8 cellular contexts compared by ENCODE assay signal in genomic region chr20:38893485-38894090, GRCh38. TPM values are rescaled to one million over a fixed set of nuclear protein-coding genes. Genes with fewer than 3 reads are reported as not detected.
DNase-seq lines count a peak whose midpoint lies in the region; ATAC-seq, FAIRE-seq and TF ChIP-seq lines count a peak whose summit lies in the region.

No MANE protein-coding gene starts in this region.

- H3K9ac ChIP-seq in mammary epithelial cell (ENCODE audit: insufficient read depth, low read length) (no peak overlapping the region), kidney (ENCODE audit: low read length in 2 of 2) (no peak overlapping the region)

- TF ChIP-seq CTCF in GM06990 (IDR thresholded peaks at IDR 0.05; ENCODE audit: insufficient read depth, low read length, poor library complexity, severe bottlenecking) (peak; percentile 98), mammary epithelial cell (conservative IDR thresholded peaks at IDR 0.05 in 1 of 2, IDR thresholded peaks at IDR 0.05 in 1 of 2; ENCODE audit: extremely low read depth in 1 of 2, insufficient read depth in 1 of 2, low read depth in 1 of 2, low read length in 2 of 2) (peak; percentile 87 to 94), kidney (IDR thresholded peaks at IDR 0.05; ENCODE audit: borderline replicate concordance, extremely low read depth, insufficient read depth) (peak; percentile 92)

- H3K4me1 ChIP-seq in mammary epithelial cell (ENCODE audit: insufficient read depth, low read length) (peaks cover 4% of the 10 kb centered on the region), kidney (ENCODE audit: control insufficient read depth in 1 of 2, insufficient read depth in 1 of 2, low read depth in 1 of 2, low read length in 2 of 2) (peaks cover 0 to 2% of the 10 kb centered on the region in 2 donors)

- in situ Hi-C loops in mammary epithelial cell (cut with MboI; ENCODE audit: low sequenced_read_pairs in 2 of 2) = loop anchor here (10.0 kb wide), 1 partner anchor 249 kb away; no protein-coding TSS in a partner anchor

- BruUV-seq in mammary epithelial cell (replicated peaks; lab: Mats Ljungman, UMichigan) = no TSS peak

- DNase-seq in GM06990 (ENCODE audit: extremely low read depth, insufficient read length) (peak; percentile 88), NCI-H2171 (lab: John Stamatoyannopoulos, UW) (peak; percentile 84), mammary epithelial cell (peak; percentile 18), kidney (peak; percentile 88), T1000 (lab: John Stamatoyannopoulos, UW) (no peak)
- peak; percentile 63 for DNase-seq in activated CD4-positive, CD25-positive, alpha-beta regulatory T cell treated with anti-CD3 and anti-CD28 coated beads, Interleukin-2, amount 50 U/mL, for 16 hours (ENCODE audit: low read depth, low spot score)
- DNase-seq in stimulated activated CD4-positive, alpha-beta T cell treated with anti-CD3 and anti-CD28 coated beads, Interleukin-4, amount 100 ng/mL, for 4 hours = peak; percentile 75 to 81

- no peaks in the 10 kb centered on the region for H3K79me2 ChIP-seq in mammary epithelial cell (ENCODE audit: insufficient read depth, low read length)

- H3K27ac ChIP-seq in mammary epithelial cell (ENCODE audit: insufficient read depth, low read depth, low read length) (no peak overlapping the region), kidney (ENCODE audit: low read depth in 2 of 2, low read length in 2 of 2) (no peak overlapping the region)

- dilution Hi-C loops in mammary epithelial cell (cut with HindIII; ENCODE audit: low sequenced_read_pairs) = no loop called here

- H3K9me3 ChIP-seq in mammary epithelial cell (replicated peaks; ENCODE audit: insufficient read depth, low read length) (no peaks in the 10 kb centered on the region), kidney (ENCODE audit: control insufficient read depth in 1 of 2, low read length in 2 of 2) (no peaks in the 10 kb centered on the region)

- 13% methylated on average over 3 of the region's 26 CpGs for WGBS in mammary epithelial cell (ENCODE audit: low coverage, missing lambda C conversion rate)

- CTCF ChIA-PET in mammary epithelial cell (lab: Charles Lee; ENCODE audit: low non-redundant PET) = interaction anchor here (0.7 kb wide), 1 partner anchor 246 kb away, joined by 3 read pairs; no protein-coding TSS in a partner anchor

- no peak overlapping the region for H2AFZ ChIP-seq in mammary epithelial cell (ENCODE audit: low read depth, low read length)

- no peak for FAIRE-seq in kidney (lab: Jason Lieb, UNC)

- H3K4me3 ChIP-seq in GM06990 (replicated peaks; ENCODE audit: low read depth, low read length) (peak overlapping the region; percentile 13), mammary epithelial cell (replicated peaks in 1 of 3; ENCODE audit: insufficient read depth in 1 of 3, low read depth in 2 of 3, low read length in 3 of 3) (no peak overlapping the region), kidney (ENCODE audit: low read length in 2 of 2) (no peak overlapping the region)

- intact Hi-C loops in mammary epithelial cell (cut with micrococcal nuclease) = loop anchor here (1.0 kb wide), 2 partner anchors 167 to 247 kb away; no protein-coding TSS in a partner anchor
- intact Hi-C loops in kidney (cut with DNase I) = no loop called here

- H3K27me3 ChIP-seq in GM06990 (replicated peaks; ENCODE audit: control insufficient read depth, insufficient read depth, low read length) (no peaks in the 10 kb centered on the region), mammary epithelial cell (ENCODE audit: insufficient read depth, low read length) (no peaks in the 10 kb centered on the region)

- peak; percentile 57 for ATAC-seq in HG02678 (IDR thresholded peaks at IDR 0.05; ENCODE audit: unreplicated experiment)

- H3K4me2 ChIP-seq in mammary epithelial cell (ENCODE audit: insufficient read depth, low read depth, low read length) = peak overlapping the region; percentile 65

- H3K36me3 ChIP-seq in GM06990 (ENCODE audit: control insufficient read depth, insufficient read depth, low read length) (peaks cover 22% of the 10 kb centered on the region), mammary epithelial cell (ENCODE audit: insufficient read depth, low read length) (no peaks in the 10 kb centered on the region), kidney (ENCODE audit: control insufficient read depth in 1 of 2, insufficient read depth in 2 of 2, low read length in 2 of 2) (peaks cover 0 to 4% of the 10 kb centered on the region in 2 donors)

- peaks cover 3% of the 10 kb centered on the region for H4K20me1 ChIP-seq in mammary epithelial cell (ENCODE audit: insufficient read depth, low read length)

RNA-seq across cellular contexts. Expression of gene FAM83D, which starts 32.6 kb away (rescaled TPM):
- total RNA-seq in mammary epithelial cell = 10 to 100 TPM in 1 of 2 donors, 1 to 10 TPM in 1; 3.7 to 29.9 TPM
- 52.5 TPM for polyA plus RNA-seq in mammary epithelial cell
- 31.5 TPM for polyA minus RNA-seq in mammary epithelial cell
- total RNA-seq in kidney = 0.79 TPM
- 1.2 TPM for polyA plus RNA-seq in kidney (ENCODE audit: insufficient read depth, low read depth, low replicate concordance)
